ENCODE assay signal across 8 cellular contexts in genomic region chr9:128685636-128686489, GRCh38. TPM values are rescaled to one million over a fixed set of nuclear protein-coding genes. Genes with fewer than 3 reads are reported as not detected.
DNase-seq lines count a peak whose midpoint lies in the region; ATAC-seq and TF ChIP-seq lines count a peak whose summit lies in the region.

No MANE protein-coding gene starts in this region.

- TF ChIP-seq CTCF in HFF-Myc (IDR thresholded peaks at IDR 0.05; ENCODE audit: low read depth, low read length, missing control alignments) (no peak), WI38 (IDR thresholded peaks at IDR 0.05; ENCODE audit: low read depth, low read length) (no peak), glutamatergic neuron (IDR thresholded peaks at IDR 0.05; ENCODE audit: partially characterized antibody, unreplicated experiment) (no peak)

- ATAC-seq in HG03457 (IDR thresholded peaks at IDR 0.05; ENCODE audit: unreplicated experiment) (no peak), HG03039 (IDR thresholded peaks at IDR 0.05; ENCODE audit: unreplicated experiment) (no peak)

- H3K9me3 Mint-ChIP-seq in glutamatergic neuron (ENCODE audit: unreplicated experiment), result peaks cover 14% of the 10 kb centered on the region

- H3K4me3 ChIP-seq in HFF-Myc (replicated peaks; ENCODE audit: low read depth, low read length) (peak overlapping the region; percentile 69), WI38 (ENCODE audit: low read depth, low read length) (peak overlapping the region; percentile 18; the same call in 1 of the 2 replicates)

- DNase-seq in HFF-Myc (ENCODE audit: extremely low read depth, low read depth) (no peak), glutamatergic neuron (no peak), NCI-H1417 treated with DMSO at 0.1 percent for 48 hours (lab: John Stamatoyannopoulos, UW) (no peak), OCI-M2 (lab: John Stamatoyannopoulos, UW; ENCODE audit: unreplicated experiment) (no peak)
- DNase-seq in stimulated activated CD8-positive, alpha-beta memory T cell treated with anti-CD3 and anti-CD28 coated beads, Interleukin-7, amount 100 ng/mL, for 4 hours (ENCODE audit: low read depth in 2 of 2), result peak; percentile 35 to 41

- peak overlapping the region; percentile 5 for H3K4me3 Mint-ChIP-seq in glutamatergic neuron (ENCODE audit: unreplicated experiment)

- peak overlapping the region; percentile 33 for H3K27ac Mint-ChIP-seq in glutamatergic neuron (ENCODE audit: unreplicated experiment)

- H3K4me1 Mint-ChIP-seq in glutamatergic neuron (ENCODE audit: low read depth, unreplicated experiment), result peaks cover 11% of the 10 kb centered on the region

- peaks cover 15% of the 10 kb centered on the region for H3K27me3 Mint-ChIP-seq in glutamatergic neuron (ENCODE audit: unreplicated experiment)

- H3K36me3 Mint-ChIP-seq in glutamatergic neuron (ENCODE audit: unreplicated experiment), result peaks cover 4% of the 10 kb centered on the region

RNA-seq across cellular contexts. Expression of gene SET, which starts 3.2 kb away (rescaled TPM):
- total RNA-seq in glutamatergic neuron (ENCODE audit: unreplicated experiment), result 387 TPM

RNA-seq across cellular contexts. Expression of gene PKN3, which starts 16.4 kb away (rescaled TPM):
- total RNA-seq in glutamatergic neuron (ENCODE audit: unreplicated experiment), result 4.3 TPM

RNA-seq across cellular contexts. Expression of gene DYNC2I2, which starts 29.2 kb away (rescaled TPM):
- 15.0 TPM for total RNA-seq in glutamatergic neuron (ENCODE audit: unreplicated experiment)

RNA-seq across cellular contexts. Expression of gene ZDHHC12, which starts 38.1 kb away (rescaled TPM):
- total RNA-seq in glutamatergic neuron (ENCODE audit: unreplicated experiment), result 18.2 TPM

Comparison
In these comparisons a context has a peak if more than half of its experiments do, and no peak if none do; other contexts are left out.
1. DNase-seq: peak in stimulated activated CD8-positive, alpha-beta memory T cell treated with anti-CD3 and anti-CD28 coated beads, Interleukin-7, amount 100 ng/mL, for 4 hours (2 of 2); none in HFF-Myc (single experiment), glutamatergic neuron (single experiment), NCI-H1417 treated with DMSO at 0.1 percent for 48 hours (single experiment) and OCI-M2 (single experiment).